Comparison of ENCODE assay signal across 25 cellular contexts in the genomic region with DNA sequence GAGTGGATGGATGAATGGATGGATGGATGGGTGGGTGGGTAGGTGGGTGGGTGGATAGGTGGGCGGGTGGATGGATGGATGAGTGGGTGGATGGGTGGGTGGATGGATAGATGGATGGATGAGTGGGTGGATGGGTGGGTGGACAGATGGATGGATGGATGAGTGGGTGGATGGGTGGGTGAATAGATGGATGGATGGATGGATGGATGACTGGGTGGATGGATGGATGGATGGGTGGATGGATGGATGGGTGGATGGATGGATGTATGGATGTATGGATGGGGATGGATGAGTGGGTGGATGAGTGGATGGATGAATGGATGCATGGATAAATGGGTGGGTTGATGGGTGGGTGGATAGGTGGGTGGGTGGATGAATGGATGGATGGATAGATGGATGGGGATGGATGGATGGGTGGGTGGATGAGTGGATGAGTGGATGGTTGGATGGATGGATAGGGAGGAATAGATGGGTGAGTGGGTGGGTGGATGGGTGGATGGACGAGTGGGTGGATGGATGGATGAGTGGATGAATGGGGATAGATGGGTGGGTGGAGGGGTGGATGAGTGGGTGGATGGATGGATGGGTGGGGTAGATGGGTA. TPM values are rescaled to one million over a fixed set of nuclear protein-coding genes. Genes with fewer than 3 reads are reported as not detected.
A peak's percentile ranks its signal among the peaks of the same experiment; 100 is the strongest.
DNase-seq lines count a peak whose midpoint lies in the region; ATAC-seq, FAIRE-seq and TF ChIP-seq lines count a peak whose summit lies in the region.
"Had no signal": no experiment of that assay in that cellular context is flagged by ENCODE, and none has a peak within 500 bp of the region (broad histone marks: within the 10 kb centered on the region; RNA-seq: fewer than 3 reads in every experiment).

No MANE protein-coding gene starts in this region.

- H3K9me3 Mint-ChIP-seq in activated CD8-positive, alpha-beta memory T cell treated with anti-CD3 and anti-CD28 coated beads, Interleukin-2, amount 10 ng/mL, durations not matched to agents 7 days and 5 days (ENCODE audit: low read depth), result no peaks in the 10 kb centered on the region
- H3K9me3 Mint-ChIP-seq: CD4-positive, alpha-beta memory T cell; CD8-positive, alpha-beta memory T cell had no signal

- no peak for TF ChIP-seq CTCF in IMR-90 (conservative IDR thresholded peaks at IDR 0.05; ENCODE audit: low read depth, low read length)
- no peak for TF ChIP-seq CTCF in K562 (IDR thresholded peaks at IDR 0.05 in 2 of 3, conservative IDR thresholded peaks at IDR 0.05 in 1 of 3; ENCODE audit: insufficient read depth in 2 of 3, low read depth in 1 of 3, low read length in 3 of 3)
- TF ChIP-seq CTCF in GM10248 (IDR thresholded peaks at IDR 0.05; ENCODE audit: control extremely low read depth, extremely low read depth, low read depth, missing control alignments), result no peak

- intact Hi-C loops in IMR-90 (cut with micrococcal nuclease), result loop anchor here (10.0 kb wide), 1 partner anchor 191 kb away; no protein-coding TSS in a partner anchor
- intact Hi-C loops in K562 (cut with micrococcal nuclease), result loop anchor here (5.0 kb wide), 1 partner anchor 47 kb away; no protein-coding TSS in a partner anchor

- H3K56ac ChIP-seq in IMR-90 (ENCODE audit: extremely low read depth, insufficient read depth, low read length), result no peak overlapping the region

- H4K91ac ChIP-seq in IMR-90 (ENCODE audit: insufficient read depth, low read depth, low read length), result no peak overlapping the region

- no peak overlapping the region for H2BK15ac ChIP-seq in IMR-90 (ENCODE audit: low read depth, low read length)

- no peaks in the 10 kb centered on the region for H3K36me3 Mint-ChIP-seq in activated CD8-positive, alpha-beta memory T cell treated with anti-CD3 and anti-CD28 coated beads, Interleukin-2, amount 10 ng/mL, durations not matched to agents 7 days and 5 days
- H3K36me3 Mint-ChIP-seq: CD14-positive monocyte; CD4-positive, alpha-beta memory T cell; CD4-positive, CD25-positive, alpha-beta regulatory T cell; CD8-positive, alpha-beta memory T cell had no signal

- dilution Hi-C loops in IMR-90 (cut with HindIII; ENCODE audit: low sequenced_read_pairs, unreplicated experiment), result no loop called here

- H3K4me1 ChIP-seq in IMR-90 (ENCODE audit: control insufficient read depth, insufficient read depth, low read length) (no peaks in the 10 kb centered on the region), K562 (replicated peaks in 1 of 2; ENCODE audit: control insufficient read depth in 2 of 2, insufficient read depth in 2 of 2, low read length in 2 of 2) (peaks cover 14 to 33% of the 10 kb centered on the region in 2 experiments)

- H3K4me1 Mint-ChIP-seq in activated CD8-positive, alpha-beta memory T cell treated with anti-CD3 and anti-CD28 coated beads, Interleukin-2, amount 10 ng/mL, durations not matched to agents 7 days and 5 days, result peaks cover 27% of the 10 kb centered on the region

- in situ Hi-C loops in IMR-90 (cut with MboI; ENCODE audit: low sequenced_read_pairs) (no loop called here), K562 (cut with MboI) (no loop called here)

- peaks cover 16% of the 10 kb centered on the region for H3K27me3 ChIP-seq in IMR-90 (ENCODE audit: control insufficient read depth, insufficient read depth, low read length)
- H3K27me3 ChIP-seq in K562 (ENCODE audit: control insufficient read depth in 2 of 2, insufficient read depth in 2 of 2, low read length in 2 of 2), result peaks cover 0 to 14% of the 10 kb centered on the region in 2 experiments; a peak in 2 of 5 replicates
- H3K27me3 ChIP-seq: BLaER1 treated with 17β-estradiol and CSF1 and Interleukin-3, amounts not matched to agents 10 nM and 100 nM had no signal

- TF ChIP-seq POLR2A in IMR-90 (IDR thresholded peaks at IDR 0.05; ENCODE audit: low read depth, low read length) (no peak), K562 (conservative IDR thresholded peaks at IDR 0.05) (no peak)

- TF ChIP-seq RAD21 in IMR-90 (IDR thresholded peaks at IDR 0.05; ENCODE audit: low read length) (no peak), K562 (CRISPR knock-in tag; conservative IDR thresholded peaks at IDR 0.05 in 1 of 2, IDR thresholded peaks at IDR 0.05 in 1 of 2) (no peak)

- no peak for ATAC-seq in activated CD8-positive, alpha-beta memory T cell treated with anti-CD3 and anti-CD28 coated beads, Interleukin-2, amount 10 ng/mL, durations not matched to agents 7 days and 5 days
- no peak for ATAC-seq in IMR-90 (ENCODE audit: low read depth)
- ATAC-seq in K562, result no peak

- H2AK9ac ChIP-seq in IMR-90 (replicated peaks; ENCODE audit: low read depth, low read length, poor library complexity), result no peak overlapping the region

- no peaks in the 10 kb centered on the region for H3K79me2 ChIP-seq in K562 (ENCODE audit: control insufficient read depth, insufficient read depth, low read length)

- peak overlapping the region; percentile 49 for H2BK5ac ChIP-seq in IMR-90 (ENCODE audit: low read depth, low read length, poor library complexity, severe bottlenecking)

- no peak overlapping the region for H2BK20ac ChIP-seq in IMR-90 (ENCODE audit: low read depth, low read length)

- no TSS peak for BruUV-seq in IMR-90 (replicated peaks; lab: Mats Ljungman, UMichigan)
- BruUV-seq in K562 (replicated peaks; lab: Mats Ljungman, UMichigan), result no TSS peak

- no peak overlapping the region for H3K4ac ChIP-seq in IMR-90 (ENCODE audit: low read depth, low read length)

- no peak overlapping the region for H3K14ac ChIP-seq in IMR-90 (replicated peaks; ENCODE audit: low read depth, low read length)

- H2AFZ ChIP-seq in IMR-90 (replicated peaks; ENCODE audit: low read length, poor library complexity) (no peak overlapping the region), K562 (ENCODE audit: low read depth, low read length) (no peak overlapping the region)

- no peak overlapping the region for H3K4me2 ChIP-seq in IMR-90 (ENCODE audit: low read depth, low read length)
- H3K4me2 ChIP-seq in K562 (ENCODE audit: insufficient read depth, low read length), result no peak overlapping the region
- H3K4me2 ChIP-seq: BLaER1 treated with 17β-estradiol and CSF1 and Interleukin-3, amounts not matched to agents 10 nM and 100 nM had no signal

- no peak for DNase-seq in activated CD8-positive, alpha-beta memory T cell treated with anti-CD3 and anti-CD28 coated beads, Interleukin-2, amount 10 ng/mL, durations not matched to agents 7 days and 5 days
- no peak for DNase-seq in activated CD8-positive, alpha-beta memory T cell treated with anti-CD3 and anti-CD28 coated beads for 24 hours
- DNase-seq in IMR-90 (no peak), K562 (ENCODE audit: extremely low read depth in 1 of 4, low spot score in 3 of 4) (no peak), NCI-H524 treated with DMSO at 0.1 percent for 48 hours (lab: John Stamatoyannopoulos, UW) (no peak), GM10248 (ENCODE audit: extremely low spot score) (no peak)
- DNase-seq: 8988T; ACHN; CD4-positive, alpha-beta memory T cell; CD4-positive, CD25-positive, alpha-beta regulatory T cell; CD8-positive, alpha-beta memory T cell; COR-L47; DMS 273 treated with DMSO at 0.1 percent for 48 hours; DMS153; DMS53; DMS79; DND-41; EL; GDM1 had no signal

- H3K4me3 ChIP-seq in IMR-90 (ENCODE audit: insufficient read depth, low read depth, low read length) (no peak overlapping the region), K562 (no peak overlapping the region)
- H3K4me3 ChIP-seq: BLaER1 treated with 17β-estradiol and CSF1 and Interleukin-3, amounts not matched to agents 10 nM and 100 nM had no signal

- no peak for TF ChIP-seq EP300 in K562 (IDR thresholded peaks at IDR 0.05; ENCODE audit: low read length)

- no peaks in the 10 kb centered on the region for H4K20me1 ChIP-seq in IMR-90 (ENCODE audit: insufficient read depth, low read length)
- 0 out of 2 replicates have a peak, but pooled peaks cover 10% of the 10 kb centered on the region for H4K20me1 ChIP-seq in K562 (replicated peaks; ENCODE audit: control insufficient read depth, insufficient read depth, low read length)

- H3K23ac ChIP-seq in IMR-90 (ENCODE audit: low read depth, low read length), result no peak overlapping the region

- POLR2A ChIA-PET in IMR-90 (lab: Charles Lee; ENCODE audit: unreplicated experiment) (no interaction called here), K562 (lab: Yijun Ruan, JAX) (no interaction called here), GM10248 (lab: Yijun Ruan, JAX) (no interaction called here)

- 73% methylated on average over 2 of the region's 2 CpGs; no CpG with 5 or more reads in 1 of the 2 experiments for WGBS in IMR-90 (ENCODE audit: extremely low coverage in 2 of 2, insufficient read length in 1 of 2), 2 experiments
- WGBS in K562 (ENCODE audit: insufficient coverage, low coverage, missing lambda C conversion rate), result no CpG with 5 or more reads among the region's 2 CpGs

- H3K27ac Mint-ChIP-seq in activated CD8-positive, alpha-beta memory T cell treated with anti-CD3 and anti-CD28 coated beads, Interleukin-2, amount 10 ng/mL, durations not matched to agents 7 days and 5 days, result peak overlapping the region; percentile 46
- H3K27ac Mint-ChIP-seq: B cell; CD4-positive, CD25-positive, alpha-beta regulatory T cell; CD8-positive, alpha-beta memory T cell had no signal

- H2BK120ac ChIP-seq in IMR-90 (ENCODE audit: low read depth, low read length), result no peak overlapping the region

- H3K36me3 ChIP-seq in IMR-90 (ENCODE audit: control insufficient read depth, insufficient read depth, low read length) (no peaks in the 10 kb centered on the region), K562 (ENCODE audit: control insufficient read depth, insufficient read depth, low read length) (no peaks in the 10 kb centered on the region)
- H3K36me3 ChIP-seq: BLaER1 treated with 17β-estradiol and CSF1 and Interleukin-3, amounts not matched to agents 10 nM and 100 nM had no signal

- CTCF ChIA-PET in activated CD8-positive, alpha-beta memory T cell treated with anti-CD3 and anti-CD28 coated beads, Interleukin-2, amount 10 ng/mL, durations not matched to agents 7 days and 5 days (lab: Charles Lee), result no interaction called here
- CTCF ChIA-PET in IMR-90 (lab: Yijun Ruan, JAX) (no interaction called here), K562 (lab: Yijun Ruan, JAX; ENCODE audit: low intra/inter-chr PET ratio) (no interaction called here), GM10248 (lab: Yijun Ruan, JAX) (no interaction called here)

- H3K27ac ChIP-seq in IMR-90 (ENCODE audit: insufficient read depth, low read length) (no peak overlapping the region), K562 (ENCODE audit: extremely low read depth, low read depth, low read length) (no peak overlapping the region)
- H3K27ac ChIP-seq: BLaER1 treated with 17β-estradiol and CSF1 and Interleukin-3, amounts not matched to agents 10 nM and 100 nM had no signal

- peaks cover 2% of the 10 kb centered on the region for H3K27me3 Mint-ChIP-seq in activated CD8-positive, alpha-beta memory T cell treated with anti-CD3 and anti-CD28 coated beads, Interleukin-2, amount 10 ng/mL, durations not matched to agents 7 days and 5 days
- H3K27me3 Mint-ChIP-seq: CD4-positive, alpha-beta memory T cell; CD8-positive, alpha-beta memory T cell had no signal

- no peak overlapping the region for H3K4me3 Mint-ChIP-seq in activated CD8-positive, alpha-beta memory T cell treated with anti-CD3 and anti-CD28 coated beads, Interleukin-2, amount 10 ng/mL, durations not matched to agents 7 days and 5 days
- H3K4me3 Mint-ChIP-seq: B cell; CD14-positive monocyte; CD4-positive, CD25-positive, alpha-beta regulatory T cell had no signal

- H4K8ac ChIP-seq in IMR-90 (ENCODE audit: low read depth in 2 of 2, low read length in 2 of 2), result no peak overlapping the region

- H3K9ac ChIP-seq in IMR-90 (ENCODE audit: low read depth, low read length) (no peak overlapping the region), K562 (ENCODE audit: insufficient read depth in 1 of 2, low read depth in 2 of 2, low read length in 2 of 2) (no peak overlapping the region)
- H3K9ac ChIP-seq: BLaER1 treated with 17β-estradiol and CSF1 and Interleukin-3, amounts not matched to agents 10 nM and 100 nM had no signal

- H3K9me3 ChIP-seq in IMR-90 (ENCODE audit: control insufficient read depth, insufficient read depth, low read length) (no peaks in the 10 kb centered on the region), K562 (replicated peaks; ENCODE audit: control insufficient read depth, insufficient read depth, low read depth, low read length) (no peaks in the 10 kb centered on the region)

- H3K9me1 ChIP-seq in IMR-90 (ENCODE audit: insufficient read depth, low read length), result peaks cover 3% of the 10 kb centered on the region
- no peaks in the 10 kb centered on the region for H3K9me1 ChIP-seq in K562 (ENCODE audit: control insufficient read depth, insufficient read depth, low read length)

- FAIRE-seq in K562 (lab: Jason Lieb, UNC), result no peak
- FAIRE-seq: A204.1, GM12891, GM19239 had no signal

- no peak overlapping the region for H4K5ac ChIP-seq in IMR-90 (ENCODE audit: low read depth, low read length)

- H2AK5ac ChIP-seq in IMR-90 (ENCODE audit: low read depth, low read length), result no peak overlapping the region

- H3K79me1 ChIP-seq in IMR-90 (ENCODE audit: low read depth in 1 of 2, low read length in 2 of 2), result no peaks in the 10 kb centered on the region

- H3K18ac ChIP-seq in IMR-90 (ENCODE audit: low read depth, low read length), result no peak overlapping the region

RNA-seq across cellular contexts. Expression of a gene that starts 43.8 kb away (rescaled TPM):
- 1 to 10 TPM; 2.1 to 2.2 TPM for total RNA-seq in activated CD8-positive, alpha-beta memory T cell treated with anti-CD3 and anti-CD28 coated beads, Interleukin-2, amount 10 ng/mL, durations not matched to agents 7 days and 5 days
- total RNA-seq in IMR-90 (2012; rRNA removed) (6.1 and 6.6 TPM in 2 replicates), K562 (2014; rRNA removed) (59.0 and 71.5 TPM in 2 replicates), K562 (2014; rRNA removed; fragmentation: Illumina TruSeq; extraction: Trizol) (6.9 and 9.5 TPM in 2 replicates), K562 (2015; rRNA removed; fragmentation: Illumina TruSeq; extraction: Trizol) (26.9 and 32.7 TPM in 2 replicates), K562 (2021) (102 and 103 TPM in 2 replicates)
- polyA plus RNA-seq in IMR-90 (2012; rRNA removed) (34.1 and 37.2 TPM in 2 replicates), K562 (2011; rRNA removed) (17.0 and 42.5 TPM in 2 replicates), K562 (2014; fragmentation: Illumina TruSeq; extraction: Trizol) (13.2 and 29.8 TPM in 2 replicates), K562 (2014; fragmentation: Nextera tagmentation; extraction: Ambion mirVana) (1 to 10 TPM; 1.8 to 2.2 TPM), K562 (2014; rRNA removed) (91.2 and 99.3 TPM in 2 replicates)
- polyA plus RNA-seq in IMR-90 (2012; cell fraction: cytosol; rRNA removed), result 14.3 and 22.8 TPM in 2 replicates
- 294 and 597 TPM in 2 replicates for polyA plus RNA-seq in IMR-90 (2012; cell fraction: nucleus; rRNA removed; ENCODE audit: low replicate concordance)
- total RNA-seq in K562 (2011; cell fraction: chromatin; rRNA removed; ENCODE audit: low replicate concordance), result 266 and 844 TPM in 2 replicates
- total RNA-seq in K562 (2011; cell fraction: nucleolus; rRNA removed), result 502 and 577 TPM in 2 replicates
- 359 and 406 TPM in 2 replicates for total RNA-seq in K562 (2011; cell fraction: nucleoplasm; rRNA removed)
- polyA plus RNA-seq in K562 (2011; cell fraction: cytosol; rRNA removed), result 14.6 and 28.0 TPM in 2 replicates
- 444 and 528 TPM in 2 replicates for polyA plus RNA-seq in K562 (2011; cell fraction: nucleus; rRNA removed)
- 61.2 and 74.6 TPM in 2 replicates for polyA plus RNA-seq in K562 (2012)
- 53.2 and 57.7 TPM in 2 replicates for polyA minus RNA-seq in K562 (2011; rRNA and poly(A)+ RNA removed)
- polyA minus RNA-seq in K562 (2011; cell fraction: cytosol; rRNA and poly(A)+ RNA removed), result 17.9 and 22.2 TPM in 2 replicates
- 91.7 and 109 TPM in 2 replicates for polyA minus RNA-seq in K562 (2011; cell fraction: nucleus; rRNA and poly(A)+ RNA removed)
